ENCODE assay signal across 12 cellular contexts in genomic region chr12:66823857-66824570, GRCh38.
DNase-seq lines count a peak whose midpoint lies in the region; ATAC-seq and TF ChIP-seq lines count a peak whose summit lies in the region.
"Had no signal": no experiment of that assay in that cellular context is flagged by ENCODE, and none has a peak within 500 bp of the region (broad histone marks: within the 10 kb centered on the region; RNA-seq: fewer than 3 reads in every experiment).

No MANE protein-coding gene starts in this region.

- H3K9me3 ChIP-seq in psoas muscle (no peaks in the 10 kb centered on the region), BE2C (no peaks in the 10 kb centered on the region)
- H3K9me3 ChIP-seq: stomach had no signal

- no peaks in the 10 kb centered on the region for H3K36me3 ChIP-seq in psoas muscle (ENCODE audit: insufficient read depth in 1 of 2, low read depth in 1 of 2)
- H3K36me3 ChIP-seq in BE2C = no peaks in the 10 kb centered on the region
- H3K36me3 ChIP-seq: stomach had no signal

- no peaks in the 10 kb centered on the region for H3K36me3 Mint-ChIP-seq in chondrocyte (ENCODE audit: low read depth)

- no peak overlapping the region for H3K4me3 Mint-ChIP-seq in chondrocyte (ENCODE audit: unreplicated experiment)
- H3K4me3 Mint-ChIP-seq: IgD-negative memory B cell had no signal

- no peaks in the 10 kb centered on the region for H3K9me3 Mint-ChIP-seq in chondrocyte (ENCODE audit: low read depth)

- peak in 3 of 4 donors; percentile 49 to 57 (median 50) for ATAC-seq in psoas muscle
- ATAC-seq in HG02973 (IDR thresholded peaks at IDR 0.05; ENCODE audit: unreplicated experiment) = no peak

- TF ChIP-seq CTCF in chondrocyte (IDR thresholded peaks at IDR 0.05) (no peak), psoas muscle (IDR thresholded peaks at IDR 0.05) (no peak), BE2C (IDR thresholded peaks at IDR 0.05; ENCODE audit: low read depth, low read length) (no peak)

- DNase-seq in H4 (ENCODE audit: low spot score) (peak; percentile 88), NCI-H2227 (lab: John Stamatoyannopoulos, UW; ENCODE audit: unreplicated experiment) (peak; percentile 9), chondrocyte (ENCODE audit: low spot score) (no peak), psoas muscle (no peak), NCI-H1436 treated with DMSO at 0.1 percent for 48 hours (lab: John Stamatoyannopoulos, UW) (no peak), BE2C (no peak)
- DNase-seq: activated CD4-positive, alpha-beta T cell treated with anti-CD3 and anti-CD28 coated beads for 4 hours; amniotic stem cell; stimulated activated CD4-positive, alpha-beta T cell treated with anti-CD3 and anti-CD28 coated beads, Interleukin-12 subunit alpha, Interleukin-12 subunit beta, amount 100 ng/mL, for 4 hours; stomach had no signal

- peaks cover 12% of the 10 kb centered on the region for H3K4me1 Mint-ChIP-seq in chondrocyte (ENCODE audit: low read depth)
- H3K4me1 Mint-ChIP-seq: IgD-negative memory B cell had no signal

- intact Hi-C loops in psoas muscle (cut with DNase I) = no loop called here

- 58 to 77% (median 72%) methylated on average over 5 of the region's 5 CpGs for WGBS in psoas muscle, 3 donors

- H3K27ac ChIP-seq in psoas muscle = no peak overlapping the region
- H3K27ac ChIP-seq: stomach had no signal

- no peaks in the 10 kb centered on the region for H3K27me3 Mint-ChIP-seq in chondrocyte (ENCODE audit: low read depth)
- H3K27me3 Mint-ChIP-seq: IgD-negative memory B cell had no signal

- H3K4me3 ChIP-seq in psoas muscle = no peak overlapping the region
- H3K4me3 ChIP-seq in BE2C (ENCODE audit: low read depth, low read length) = no peak overlapping the region
- H3K4me3 ChIP-seq: stomach had no signal

- peak overlapping the region; percentile 69 for H3K27ac Mint-ChIP-seq in chondrocyte (ENCODE audit: unreplicated experiment)
- H3K27ac Mint-ChIP-seq: IgD-negative memory B cell had no signal

- H3K4me1 ChIP-seq in psoas muscle (no peaks in the 10 kb centered on the region), BE2C (no peaks in the 10 kb centered on the region)
- H3K4me1 ChIP-seq: stomach had no signal

- H3K27me3 ChIP-seq in psoas muscle (ENCODE audit: insufficient read depth in 3 of 3, low read length in 2 of 3) (no peaks in the 10 kb centered on the region), BE2C (no peaks in the 10 kb centered on the region)
- H3K27me3 ChIP-seq: stomach had no signal

Comparison
In these comparisons a context has a peak if more than half of its experiments do, and no peak if none do; other contexts are left out.
1. DNase-seq: peak in H4 (single experiment) and NCI-H2227 (single experiment); none in chondrocyte (single experiment), psoas muscle (0 of 2), NCI-H1436 treated with DMSO at 0.1 percent for 48 hours (single experiment) and BE2C (single experiment).